ENCODE assay signal across 7 cellular contexts in genomic region chr1:185157599-185158469, GRCh38. TPM values are rescaled to one million over a fixed set of nuclear protein-coding genes. Genes with fewer than 3 reads are reported as not detected.
DNase-seq lines count a peak whose midpoint lies in the region; ATAC-seq and TF ChIP-seq lines count a peak whose summit lies in the region.

No MANE protein-coding gene starts in this region.

- peak overlapping the region; percentile 54 to 97 for H3K9ac ChIP-seq in liver (ENCODE audit: low read depth in 1 of 2, low read length in 2 of 2)

- H3K4me1 ChIP-seq in body of pancreas (peaks cover 33% of the 10 kb centered on the region), liver (ENCODE audit: control insufficient read depth in 4 of 4, insufficient read depth in 4 of 4, low read length in 3 of 4) (peaks cover 0 to 25% (median 20%) of the 10 kb centered on the region in 4 donors), thymus (ENCODE audit: control insufficient read depth, insufficient read depth, low read length) (peaks cover 8% of the 10 kb centered on the region)

- H3K27ac ChIP-seq in body of pancreas (peak overlapping the region; percentile 95 to 100 (median 98)), liver (ENCODE audit: low read depth in 1 of 2, low read length in 2 of 2) (peak overlapping the region; percentile 93 to 99), thymus (ENCODE audit: low read depth) (peak overlapping the region; percentile 98)

- no peaks in the 10 kb centered on the region for H3K36me3 ChIP-seq in GM06990 (ENCODE audit: control insufficient read depth, insufficient read depth, low read length)
- H3K36me3 ChIP-seq in body of pancreas (replicated peaks in 1 of 2; ENCODE audit: insufficient read depth in 1 of 2, low read depth in 2 of 2) = no peaks in the 10 kb centered on the region
- peaks cover 0 to 10% (median 0%) of the 10 kb centered on the region in 4 donors for H3K36me3 ChIP-seq in liver (ENCODE audit: control insufficient read depth in 4 of 4, insufficient read depth in 3 of 4, low read depth in 1 of 4, low read length in 3 of 4)
- peaks cover 7% of the 10 kb centered on the region for H3K36me3 ChIP-seq in thymus (ENCODE audit: control insufficient read depth, insufficient read depth)

- intact Hi-C loops in body of pancreas (cut with DNase I) = no loop called here

- H3K9me3 ChIP-seq in body of pancreas (no peaks in the 10 kb centered on the region), liver (ENCODE audit: control insufficient read depth in 4 of 4, low read length in 3 of 4) (no peaks in the 10 kb centered on the region), thymus (ENCODE audit: control insufficient read depth) (no peaks in the 10 kb centered on the region)

- ATAC-seq in body of pancreas = no peak
- no peak for ATAC-seq in GM18517 (IDR thresholded peaks at IDR 0.05; ENCODE audit: unreplicated experiment)

- TF ChIP-seq POLR2A in body of pancreas (IDR thresholded peaks at IDR 0.05) = peak in 1 of 3 donors; percentile 32

- TF ChIP-seq RAD21 in liver (IDR thresholded peaks at IDR 0.05) = no peak

- no peaks in the 10 kb centered on the region for H3K27me3 ChIP-seq in GM06990 (replicated peaks; ENCODE audit: control insufficient read depth, insufficient read depth, low read length)
- no peaks in the 10 kb centered on the region for H3K27me3 ChIP-seq in body of pancreas
- no peaks in the 10 kb centered on the region for H3K27me3 ChIP-seq in liver (ENCODE audit: control insufficient read depth in 4 of 4, insufficient read depth in 4 of 4, low read length in 3 of 4)
- no peaks in the 10 kb centered on the region for H3K27me3 ChIP-seq in thymus (ENCODE audit: control insufficient read depth, insufficient read depth)

- WGBS in body of pancreas, 2 donors = 1% methylated on average over 20 of the region's 20 CpGs
- 2% methylated on average over 20 of the region's 20 CpGs for WGBS in liver
- 8% methylated on average over 20 of the region's 20 CpGs for WGBS in thymus

- no peak for TF ChIP-seq CTCF in GM06990 (IDR thresholded peaks at IDR 0.05; ENCODE audit: insufficient read depth, low read length, poor library complexity, severe bottlenecking)
- no peak for TF ChIP-seq CTCF in body of pancreas (IDR thresholded peaks at IDR 0.05)
- TF ChIP-seq CTCF in liver (IDR thresholded peaks at IDR 0.05; ENCODE audit: low read depth, low read length, missing input control) = no peak

- H3K4me3 ChIP-seq in GM06990 (replicated peaks; ENCODE audit: low read depth, low read length) = peak overlapping the region; percentile 92
- H3K4me3 ChIP-seq in body of pancreas = peak overlapping the region; percentile 63 to 84
- peak overlapping the region; percentile 79 to 98 (median 91) for H3K4me3 ChIP-seq in liver (ENCODE audit: low read depth in 1 of 3, low read length in 3 of 3)
- peak overlapping the region; percentile 73 for H3K4me3 ChIP-seq in thymus (ENCODE audit: low read length)

- no peak for DNase-seq in GM06990 (ENCODE audit: extremely low read depth, insufficient read length)
- peak; percentile 16 for DNase-seq in NCI-H146 (lab: John Stamatoyannopoulos, UW)
- DNase-seq in body of pancreas = peak in 1 of 4 donors; percentile 12
- no peak for DNase-seq in RPMI8226

TF ChIP-seq in liver, 16 proteins besides CTCF, POLR2A, EP300 and RAD21:
- peak; percentile 55 for TF ChIP-seq REST (IDR thresholded peaks at IDR 0.05)
- no peak for TF ChIP-seq ZBTB33 (IDR thresholded peaks at IDR 0.05)

RNA-seq across cellular contexts. Expression of gene SWT1, which starts 0.9 kb away (rescaled TPM):
- total RNA-seq in body of pancreas (10 to 100 TPM in 1 of 2 donors, 1 to 10 TPM in 1; 7.6 to 13.0 TPM), liver (1 to 10 TPM; 4.2 to 7.8 TPM)
- polyA plus RNA-seq in liver (1 to 10 TPM in 1 of 2 donors, under 1 TPM in 1; 0.99 to 1.6 TPM), thymus (6.8 TPM)

RNA-seq across cellular contexts. Expression of gene TRMT1L, which starts 1.1 kb away (rescaled TPM):
- 10 to 100 TPM; 10.5 to 10.9 TPM for total RNA-seq in body of pancreas
- total RNA-seq in liver = 10 to 100 TPM; 14.6 to 33.9 TPM
- polyA plus RNA-seq in liver = 1 to 10 TPM; 4.3 to 5.1 TPM
- 18.9 TPM for polyA plus RNA-seq in thymus
